Comparison of ENCODE assay signal across 11 cellular contexts in genomic region chr11:7143908-7144307, GRCh38. TPM values are rescaled to one million over a fixed set of nuclear protein-coding genes. Genes with fewer than 3 reads are reported as not detected.
DNase-seq lines count a peak whose midpoint lies in the region; ATAC-seq, FAIRE-seq and TF ChIP-seq lines count a peak whose summit lies in the region.
"Had no signal": no experiment of that assay in that cellular context is flagged by ENCODE, and none has a peak within 500 bp of the region (broad histone marks: within the 10 kb centered on the region; RNA-seq: fewer than 3 reads in every experiment).

No MANE protein-coding gene starts in this region.

- peaks cover 0 to 4% (median 0%) of the 10 kb centered on the region in 3 donors for H3K9me3 ChIP-seq in body of pancreas
- peaks cover 0 to 15% (median 0%) of the 10 kb centered on the region in 3 donors for H3K9me3 ChIP-seq in gastroesophageal sphincter

- TF ChIP-seq EP300 in gastroesophageal sphincter (IDR thresholded peaks at IDR 0.05) = no peak

- H3K4me3 ChIP-seq in LNCaP clone FGC (ENCODE audit: low read depth, low read length) (no peak overlapping the region), body of pancreas (no peak overlapping the region), gastroesophageal sphincter (no peak overlapping the region)

- H3K36me3 ChIP-seq in body of pancreas (replicated peaks in 1 of 2; ENCODE audit: insufficient read depth in 1 of 2, low read depth in 2 of 2) (no peaks in the 10 kb centered on the region), gastroesophageal sphincter (no peaks in the 10 kb centered on the region)

- TF ChIP-seq POLR2A in body of pancreas (IDR thresholded peaks at IDR 0.05) (no peak), gastroesophageal sphincter (IDR thresholded peaks at IDR 0.05) (no peak)

- DNase-seq in D721Med (ENCODE audit: insufficient read length, low spot score) (no peak), LNCaP clone FGC (ENCODE audit: low read depth) (peak; percentile 14), body of pancreas (no peak), lung microvascular endothelial cell (ENCODE audit: low read depth in 2 of 2) (peak; percentile 56 to 70), NOMO-1 treated with DMSO at 0.1 percent for 48 hours (lab: John Stamatoyannopoulos, UW; ENCODE audit: unreplicated experiment) (no peak), NCI-H2081 (lab: John Stamatoyannopoulos, UW) (no peak), HuH-7.5 (ENCODE audit: low spot score) (no peak)
- DNase-seq: activated CD4-positive, alpha-beta T cell treated with anti-CD3 and anti-CD28 coated beads for 36 hours; naive thymus-derived CD4-positive, alpha-beta T cell; NCI-H446 treated with DMSO at 0.1 percent for 48 hours had no signal

- TF ChIP-seq CTCF in D721Med (IDR thresholded peaks at IDR 0.05; ENCODE audit: insufficient read depth, missing control alignments) = peak; percentile 43
- peak; percentile 58 for TF ChIP-seq CTCF in LNCaP clone FGC (IDR thresholded peaks at IDR 0.05; ENCODE audit: control insufficient read depth, extremely low read depth, insufficient read depth)
- TF ChIP-seq CTCF in body of pancreas (IDR thresholded peaks at IDR 0.05) = peak in 5 of 7 experiments; percentile 11 to 36 (median 31)
- no peak for TF ChIP-seq CTCF in gastroesophageal sphincter (IDR thresholded peaks at IDR 0.05)

- H3K27me3 ChIP-seq in body of pancreas (no peaks in the 10 kb centered on the region), gastroesophageal sphincter (no peaks in the 10 kb centered on the region)

- 3 to 9% methylated on average over 1 of the region's 1 CpG for WGBS in body of pancreas, 2 donors
- 13 to 16% methylated on average over 1 of the region's 1 CpG for WGBS in gastroesophageal sphincter (ENCODE audit: low coverage in 1 of 2), 2 donors

- ATAC-seq in body of pancreas (no peak), gastroesophageal sphincter (no peak)
- ATAC-seq: activated CD4-positive, alpha-beta T cell treated with anti-CD3 and anti-CD28 coated beads for 36 hours; naive thymus-derived CD4-positive, alpha-beta T cell had no signal

- no peak for FAIRE-seq in D721Med (lab: Jason Lieb, UNC)

- intact Hi-C loops in body of pancreas (cut with DNase I) = no loop called here

- H3K27ac ChIP-seq in body of pancreas (no peak overlapping the region), gastroesophageal sphincter (no peak overlapping the region)

- H3K4me1 ChIP-seq in body of pancreas (no peaks in the 10 kb centered on the region), gastroesophageal sphincter (no peaks in the 10 kb centered on the region)

RNA-seq across cellular contexts. Expression of gene RBMXL2, which starts 55.1 kb away (rescaled TPM):
- total RNA-seq in body of pancreas = 1 to 10 TPM in 1 of 2 donors, not detected in 1; 3.3 TPM
- total RNA-seq in lung microvascular endothelial cell = not detected in 2 replicates
- under 1 TPM in 1 of 4 donors, not detected in 3; 0.15 TPM for total RNA-seq in gastroesophageal sphincter
- total RNA-seq: activated CD4-positive, alpha-beta T cell treated with anti-CD3 and anti-CD28 coated beads for 36 hours; naive thymus-derived CD4-positive, alpha-beta T cell had no signal

Comparison
In these comparisons a context has a peak if more than half of its experiments do, and no peak if none do; other contexts are left out.
1. DNase-seq: peak in LNCaP clone FGC (single experiment) and lung microvascular endothelial cell (2 of 2); none in D721Med (single experiment), body of pancreas (0 of 4), NOMO-1 treated with DMSO at 0.1 percent for 48 hours (single experiment), NCI-H2081 (0 of 2) and HuH-7.5 (single experiment).
2. CTCF ChIP-seq: peak in D721Med (single experiment), LNCaP clone FGC (single experiment) and body of pancreas (5 of 7); none in gastroesophageal sphincter (0 of 4).